In the genomic region with DNA sequence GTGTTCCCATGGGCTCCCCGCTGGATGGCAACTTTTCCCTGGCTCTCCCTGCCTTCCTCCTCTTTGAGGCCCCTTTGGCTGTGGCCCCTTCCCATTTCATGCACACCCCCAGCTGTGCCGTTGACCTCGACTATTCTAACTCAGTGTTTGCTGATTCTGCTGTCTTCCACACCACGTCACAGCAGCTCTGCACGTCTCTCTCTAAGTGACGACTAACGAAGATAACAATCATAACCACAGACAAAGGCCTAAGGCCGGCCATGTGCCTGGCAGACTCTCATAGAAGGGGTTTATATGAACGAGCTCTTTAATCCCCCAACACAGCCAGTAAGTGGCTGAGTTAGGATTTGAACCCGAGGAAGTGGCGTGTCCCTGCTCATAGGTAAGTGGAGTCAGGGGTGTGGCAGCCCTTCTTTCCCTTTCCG, we compare ENCODE assay signal across 34 cellular contexts.
"Had no signal": no experiment of that assay in that cellular context is flagged by ENCODE, and none has a peak within 500 bp of the region (broad histone marks: within the 10 kb centered on the region; RNA-seq: fewer than 3 reads in every experiment).

No MANE protein-coding gene starts in this region.

- DNase-seq: activated CD4-positive, alpha-beta T cell treated with anti-CD3 and anti-CD28 coated beads, Interleukin-2, amount 50 U/mL, for 4 hours; activated CD4-positive, CD25-positive, alpha-beta regulatory T cell treated with anti-CD3 and anti-CD28 coated beads, Interleukin-2, amount 50 U/mL, for 72 hours; activated naive CD4-positive, alpha-beta T cell; activated T-cell treated with anti-CD3 and anti-CD28 coated beads for 4 hours; activated T-cell treated with anti-CD3 and anti-CD28 coated beads, Interleukin-2, amount 50 U/mL, for 72 hours; aorta; body of pancreas; cerebellar nuclear complex; colonic mucosa; effector memory CD8-positive, alpha-beta T cell; erythroblast; gastrocnemius medialis; glutamatergic neuron; left cardiac atrium; left ventricle myocardium superior; naive thymus-derived CD4-positive, alpha-beta T cell; posterior cingulate gyrus; stimulated activated CD4-positive, alpha-beta T cell treated with anti-CD3 and anti-CD28 coated beads, Interleukin-4, amount 100 ng/mL, for 4 hours; stimulated activated CD8-positive, alpha-beta memory T cell treated with anti-CD3 and anti-CD28 coated beads, Interleukin-4, amount 100 ng/mL, for 48 hours; stimulated activated naive CD8-positive, alpha-beta T cell treated with anti-CD3 and anti-CD28 coated beads, Interleukin-15, amount 100 ng/mL, for 72 hours; T-helper 17 cell; T1000; tibial artery; upper lobe of right lung had no signal

- ATAC-seq: activated naive CD4-positive, alpha-beta T cell treated with anti-CD3 and anti-CD28 coated beads, Interleukin-2, amount 50 U/mL, for 72 hours; activated T-cell treated with anti-CD3 and anti-CD28 coated beads, Interleukin-2, amount 50 U/mL, for 72 hours; body of pancreas; effector memory CD8-positive, alpha-beta T cell; gastrocnemius medialis; left cardiac atrium; left ventricle myocardium superior; naive thymus-derived CD4-positive, alpha-beta T cell; sciatic nerve; SK-N-SH treated with all-trans-retinoic acid at 6 μM for 48 hours; stimulated activated memory B cell treated with anti-CD40 and anti-IgM and Interleukin-4, amounts not matched to agents 10 μg/mL and 1 μg/mL and 100 μg/mL, for 72 hours; stimulated activated naive CD8-positive, alpha-beta T cell treated with anti-CD3 and anti-CD28 coated beads, Interleukin-15, amount 100 ng/mL, for 72 hours; T-helper 17 cell; upper lobe of right lung had no signal

- H3K9me3 ChIP-seq: adrenal gland, body of pancreas, colonic mucosa, gastrocnemius medialis, tibial artery, upper lobe of right lung had no signal

- H3K4me3 ChIP-seq: adrenal gland, body of pancreas, colonic mucosa, dorsolateral prefrontal cortex, gastrocnemius medialis, hepatocyte, neural progenitor cell, skin epidermis, tibial artery, upper lobe of right lung had no signal

- H3K4me1 Mint-ChIP-seq: mesothelial cell of epicardium; neural progenitor cell; stimulated activated memory B cell treated with anti-CD40 and anti-IgM and Interleukin-4, amounts not matched to agents 10 μg/mL and 1 μg/mL and 100 μg/mL, for 72 hours; T-helper 17 cell had no signal

- H3K27ac ChIP-seq: adrenal gland, body of pancreas, colonic mucosa, dorsolateral prefrontal cortex, gastrocnemius medialis, hepatocyte, neural progenitor cell, skin epidermis, tibial artery, upper lobe of right lung had no signal

- H3K4me3 Mint-ChIP-seq: activated T-cell treated with anti-CD3 and anti-CD28 coated beads, Interleukin-2, amount 50 U/mL, for 72 hours; effector memory CD8-positive, alpha-beta T cell; mesothelial cell of epicardium; naive thymus-derived CD4-positive, alpha-beta T cell; neural progenitor cell; stimulated activated memory B cell treated with anti-CD40 and anti-IgM and Interleukin-4, amounts not matched to agents 10 μg/mL and 1 μg/mL and 100 μg/mL, for 72 hours; stimulated activated naive CD8-positive, alpha-beta T cell treated with anti-CD3 and anti-CD28 coated beads, Interleukin-15, amount 100 ng/mL, for 72 hours; T-helper 17 cell had no signal

- H3K27me3 ChIP-seq: adrenal gland, body of pancreas, colonic mucosa, hepatocyte, neural progenitor cell, tibial artery, upper lobe of right lung had no signal

- H3K4me2 ChIP-seq: hepatocyte, neural progenitor cell had no signal

- H3K27ac Mint-ChIP-seq: activated T-cell treated with anti-CD3 and anti-CD28 coated beads, Interleukin-2, amount 50 U/mL, for 72 hours; effector memory CD8-positive, alpha-beta T cell; mesothelial cell of epicardium; naive thymus-derived CD4-positive, alpha-beta T cell; stimulated activated memory B cell treated with anti-CD40 and anti-IgM and Interleukin-4, amounts not matched to agents 10 μg/mL and 1 μg/mL and 100 μg/mL, for 72 hours; stimulated activated naive CD8-positive, alpha-beta T cell treated with anti-CD3 and anti-CD28 coated beads, Interleukin-15, amount 100 ng/mL, for 72 hours; T-helper 17 cell had no signal

- H3K36me3 Mint-ChIP-seq: mesothelial cell of epicardium; neural progenitor cell; stimulated activated memory B cell treated with anti-CD40 and anti-IgM and Interleukin-4, amounts not matched to agents 10 μg/mL and 1 μg/mL and 100 μg/mL, for 72 hours had no signal

- H3K4me1 ChIP-seq: adrenal gland, body of pancreas, colonic mucosa, gastrocnemius medialis, neural progenitor cell, tibial artery, upper lobe of right lung had no signal

- H3K36me3 ChIP-seq: adrenal gland, colonic mucosa, gastrocnemius medialis, neural progenitor cell, tibial artery, upper lobe of right lung had no signal

- H2AFZ ChIP-seq: hepatocyte, neural progenitor cell had no signal

- H3K9ac ChIP-seq: neural progenitor cell had no signal

- H3K9me3 Mint-ChIP-seq: mesothelial cell of epicardium; neural progenitor cell; stimulated activated memory B cell treated with anti-CD40 and anti-IgM and Interleukin-4, amounts not matched to agents 10 μg/mL and 1 μg/mL and 100 μg/mL, for 72 hours; stimulated activated naive CD8-positive, alpha-beta T cell treated with anti-CD3 and anti-CD28 coated beads, Interleukin-15, amount 100 ng/mL, for 72 hours had no signal
